In genomic region chr6:109690373-109690739, GRCh38 we compare ENCODE assay signal across 8 cellular contexts. TPM values are rescaled to one million over a fixed set of nuclear protein-coding genes. Genes with fewer than 3 reads are reported as not detected.
A peak's percentile ranks its signal among the peaks of the same experiment; 100 is the strongest.
DNase-seq lines count a peak whose midpoint lies in the region; ATAC-seq, FAIRE-seq and TF ChIP-seq lines count a peak whose summit lies in the region.

No MANE protein-coding gene starts in this region.

- H3K27ac ChIP-seq in cingulate gyrus (ENCODE audit: low read depth, low read length): peak overlapping the region; percentile 91
- H3K27ac ChIP-seq in lower lobe of right lung: peak overlapping the region; percentile 85

- TF ChIP-seq CTCF in lower lobe of right lung (IDR thresholded peaks at IDR 0.05): no peak

- no peaks in the 10 kb centered on the region for H3K27me3 ChIP-seq in lower lobe of right lung (ENCODE audit: low read depth)

- peaks cover 27% of the 10 kb centered on the region for H3K4me1 ChIP-seq in lower lobe of right lung

- FAIRE-seq in GM12891 (lab: Jason Lieb, UNC): peak; percentile 40

- intact Hi-C loops in lower lobe of right lung (cut with DNase I): no loop called here

- no peaks in the 10 kb centered on the region for H3K36me3 ChIP-seq in lower lobe of right lung

- TF ChIP-seq POLR2A in GM12891 (IDR thresholded peaks at IDR 0.05; ENCODE audit: low read depth, low read length): no peak

- H3K9me3 ChIP-seq in lower lobe of right lung: no peaks in the 10 kb centered on the region

- peak overlapping the region; percentile 87 for H3K4me3 ChIP-seq in lower lobe of right lung

- peak; percentile 35 for DNase-seq in GM12891 (ENCODE audit: insufficient read length, low spot score)
- DNase-seq in NCI-H128 (lab: John Stamatoyannopoulos, UW; ENCODE audit: unreplicated experiment): peak; percentile 51
- DNase-seq in activated CD4-positive, alpha-beta T cell treated with anti-CD3 and anti-CD28 coated beads for 48 hours: peak; percentile 76
- peak; percentile 84 for DNase-seq in lower lobe of right lung
- DNase-seq in stimulated activated CD4-positive, alpha-beta T cell treated with anti-CD3 and anti-CD28 coated beads, TNF-alpha, amount 100 ng/mL, for 4 hours (ENCODE audit: low read depth in 3 of 3): peak; percentile 25 to 48 (median 36)
- no peak for DNase-seq in GDM1 (lab: John Stamatoyannopoulos, UW)

- ATAC-seq in HG02642 (IDR thresholded peaks at IDR 0.05; ENCODE audit: poor library complexity, unreplicated experiment) (peak; percentile 46), lower lobe of right lung (peak; percentile 83 to 87)

TF ChIP-seq in GM12891, 5 proteins besides CTCF, POLR2A, EP300 and RAD21:
- TF ChIP-seq SPI1 (IDR thresholded peaks at IDR 0.05; ENCODE audit: low read depth, low read length) (no peak), TAF1 (IDR thresholded peaks at IDR 0.05; ENCODE audit: low read depth, low read length) (no peak), POU2F2 (IDR thresholded peaks at IDR 0.05; ENCODE audit: low read depth, low read length) (no peak), POLR2AphosphoS5 (IDR thresholded peaks at IDR 0.05; ENCODE audit: low read depth, low read length) (no peak), PAX5 (IDR thresholded peaks at IDR 0.05; ENCODE audit: insufficient read depth, low read length, severe bottlenecking) (no peak)

RNA-seq across cellular contexts. Expression of gene AK9, which starts 0.6 kb away (rescaled TPM):
- polyA plus RNA-seq in GM12891 (2012; ENCODE audit: low read depth, missing spikeins): 2.8 TPM
- total RNA-seq in lower lobe of right lung: 13.9 TPM

RNA-seq across cellular contexts. Expression of gene FIG4, which starts 0.7 kb away (rescaled TPM):
- polyA plus RNA-seq in GM12891 (2012; ENCODE audit: low read depth, missing spikeins): 13.9 TPM
- 44.5 TPM for total RNA-seq in lower lobe of right lung
